ENCODE assay signal across 24 cellular contexts in genomic region chr10:33244354-33244967, GRCh38.
A peak's percentile ranks its signal among the peaks of the same experiment; 100 is the strongest.
DNase-seq lines count a peak whose midpoint lies in the region; ATAC-seq and TF ChIP-seq lines count a peak whose summit lies in the region.
"Had no signal": no experiment of that assay in that cellular context is flagged by ENCODE, and none has a peak within 500 bp of the region (broad histone marks: within the 10 kb centered on the region; RNA-seq: fewer than 3 reads in every experiment).

No MANE protein-coding gene starts in this region.

- CTCF ChIA-PET in WTC11 (lab: Charles Lee) = no interaction called here

- ATAC-seq in Right ventricle myocardium inferior (no peak), HG03196 (IDR thresholded peaks at IDR 0.05; ENCODE audit: unreplicated experiment) (peak; percentile 45), WTC11 (no peak), left lobe of liver (no peak)
- ATAC-seq: activated CD4-positive, CD25-positive, alpha-beta regulatory T cell treated with anti-CD3 and anti-CD28 coated beads, Interleukin-2, amount 50 U/mL, for 24 hours; activated CD8-positive, alpha-beta T cell treated with anti-CD3 and anti-CD28 coated beads, Interleukin-2, amount 10 ng/mL, durations not matched to agents 7 days and 5 days had no signal

- H3K36me3 ChIP-seq in left ventricle myocardium inferior (peaks cover 51% of the 10 kb centered on the region), adipocyte (ENCODE audit: control insufficient read depth, insufficient read depth, low read length, severe bottlenecking) (peaks cover 69% of the 10 kb centered on the region)
- H3K36me3 ChIP-seq: thyroid gland, vagina had no signal

- no peaks in the 10 kb centered on the region for H3K9me3 ChIP-seq in left ventricle myocardium inferior (replicated peaks)
- no peaks in the 10 kb centered on the region for H3K9me3 ChIP-seq in adipocyte (ENCODE audit: control insufficient read depth, low read length)
- H3K9me3 ChIP-seq: stomach, thyroid gland, vagina had no signal

- H3K27me3 Mint-ChIP-seq in WTC11 (ENCODE audit: low read depth) = no peaks in the 10 kb centered on the region

- H3K9ac ChIP-seq in adipocyte (ENCODE audit: low read length) = no peak overlapping the region
- H3K9ac ChIP-seq: GM23248 had no signal

- no peak for DNase-seq in left ventricle myocardium inferior
- DNase-seq in Right ventricle myocardium inferior (ENCODE audit: missing footprints) = no peak
- DNase-seq in adipocyte (ENCODE audit: low read depth) = peak; percentile 21
- no peak for DNase-seq in WTC11 (ENCODE audit: low spot score)
- DNase-seq in NCI-H2107 (lab: John Stamatoyannopoulos, UW) = no peak
- no peak for DNase-seq in foreskin fibroblast
- DNase-seq in left lobe of liver (ENCODE audit: low spot score) = no peak
- DNase-seq: activated CD8-positive, alpha-beta T cell treated with anti-CD3 and anti-CD28 coated beads, Interleukin-2, amount 10 ng/mL, durations not matched to agents 7 days and 5 days; activated effector memory CD4-positive, alpha-beta T cell treated with Interleukin-2 at 50 U/mL for 16 hours; activated naive CD8-positive, alpha-beta T cell treated with anti-CD3 and anti-CD28 coated beads, Interleukin-2, amount 10 ng/mL, durations not matched to agents 7 days and 5 days; DMS153; GM23248; HFFc6; NCI-H1105; NCI-H1930; NCI-H526 treated with DMSO at 0.1 percent for 48 hours; stomach; thyroid gland had no signal

- H3K36me3 Mint-ChIP-seq in WTC11 = no peaks in the 10 kb centered on the region

- peaks cover 4% of the 10 kb centered on the region; the same call in 1 of the 2 replicates for H3K4me1 Mint-ChIP-seq in WTC11

- no peaks in the 10 kb centered on the region for H3K9me3 Mint-ChIP-seq in WTC11
- H3K9me3 Mint-ChIP-seq: activated naive CD8-positive, alpha-beta T cell treated with anti-CD3 and anti-CD28 coated beads, Interleukin-2, amount 10 ng/mL, durations not matched to agents 7 days and 5 days; central memory CD8-positive, alpha-beta T cell; HFFc6; IgD-negative memory B cell; nephron had no signal

- POLR2A ChIA-PET in WTC11 (lab: Charles Lee) = no interaction called here

- H3K4me3 Mint-ChIP-seq in WTC11 = no peak overlapping the region
- H3K4me3 Mint-ChIP-seq: activated CD8-positive, alpha-beta T cell treated with anti-CD3 and anti-CD28 coated beads, Interleukin-2, amount 10 ng/mL, durations not matched to agents 7 days and 5 days; activated naive CD8-positive, alpha-beta T cell treated with anti-CD3 and anti-CD28 coated beads, Interleukin-2, amount 10 ng/mL, durations not matched to agents 7 days and 5 days; central memory CD8-positive, alpha-beta T cell; HFFc6; nephron had no signal

- intact Hi-C loops in left ventricle myocardium inferior (cut with micrococcal nuclease) (no loop called here), Right ventricle myocardium inferior (cut with DNase I) (no loop called here)

- H3K27me3 ChIP-seq in left ventricle myocardium inferior (ENCODE audit: low read depth) (no peaks in the 10 kb centered on the region), adipocyte (replicated peaks; ENCODE audit: control insufficient read depth, insufficient read depth, low read length) (no peaks in the 10 kb centered on the region)
- H3K27me3 ChIP-seq: stomach, thyroid gland, vagina had no signal

- H3K4me1 ChIP-seq in left ventricle myocardium inferior = peaks cover 82% of the 10 kb centered on the region
- peaks cover 40% of the 10 kb centered on the region for H3K4me1 ChIP-seq in adipocyte (ENCODE audit: control insufficient read depth, insufficient read depth, low read length)

- H3K27ac Mint-ChIP-seq in WTC11 = no peak overlapping the region
- H3K27ac Mint-ChIP-seq: activated CD8-positive, alpha-beta T cell treated with anti-CD3 and anti-CD28 coated beads, Interleukin-2, amount 10 ng/mL, durations not matched to agents 7 days and 5 days; activated naive CD8-positive, alpha-beta T cell treated with anti-CD3 and anti-CD28 coated beads, Interleukin-2, amount 10 ng/mL, durations not matched to agents 7 days and 5 days; IgD-negative memory B cell; nephron had no signal

- TF ChIP-seq CTCF in left ventricle myocardium inferior (IDR thresholded peaks at IDR 0.05; ENCODE audit: borderline replicate concordance) (no peak), WTC11 (IDR thresholded peaks at IDR 0.05) (no peak), foreskin fibroblast (IDR thresholded peaks at IDR 0.05; ENCODE audit: low read depth, low read length) (no peak)

- H3K4me3 ChIP-seq in left ventricle myocardium inferior (no peak overlapping the region), adipocyte (ENCODE audit: low read length) (no peak overlapping the region), foreskin fibroblast (ENCODE audit: low read depth in 1 of 2, low read length in 2 of 2) (no peak overlapping the region)
- H3K4me3 ChIP-seq: GM23248, stomach, thyroid gland, vagina had no signal

- H3K27ac ChIP-seq in left ventricle myocardium inferior (replicated peaks) = peak overlapping the region; percentile 83
- H3K27ac ChIP-seq: GM23248, stomach, thyroid gland, vagina had no signal

TF ChIP-seq in WTC11, 78 proteins besides CTCF, POLR2A, EP300 and RAD21:
- TF ChIP-seq ATF1 (CRISPR knock-in tag; IDR thresholded peaks at IDR 0.05) (no peak), ZNF138 (CRISPR knock-in tag; conservative IDR thresholded peaks at IDR 0.05) (no peak), MYBL2 (CRISPR knock-in tag; IDR thresholded peaks at IDR 0.05) (no peak), ZNF263 (CRISPR knock-in tag; IDR thresholded peaks at IDR 0.05; ENCODE audit: low read depth) (no peak), ZBTB21 (CRISPR knock-in tag; IDR thresholded peaks at IDR 0.05; ENCODE audit: borderline replicate concordance) (no peak)
